In the genomic region with DNA sequence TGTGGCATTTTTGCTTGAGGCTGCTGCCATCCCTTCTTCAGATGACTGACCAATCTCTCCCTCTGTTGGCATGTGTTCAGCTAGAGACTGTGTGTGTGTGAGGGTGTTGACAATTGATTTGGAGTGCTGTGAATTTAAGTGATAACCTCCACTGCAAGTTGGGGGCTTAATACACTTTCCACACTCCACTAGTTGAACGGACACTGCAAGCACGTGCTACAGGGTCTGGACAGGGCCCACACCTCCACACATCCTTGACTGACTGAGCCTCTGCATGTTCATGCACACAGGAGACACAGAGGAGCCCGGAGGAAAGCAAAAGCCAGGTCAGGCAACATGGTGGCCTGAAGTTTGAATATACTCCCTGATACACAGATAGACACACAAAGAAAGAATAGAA, we compare ENCODE assay signal across 24 cellular contexts. TPM values are rescaled to one million over a fixed set of nuclear protein-coding genes. Genes with fewer than 3 reads are reported as not detected.
DNase-seq lines count a peak whose midpoint lies in the region; ATAC-seq, FAIRE-seq and TF ChIP-seq lines count a peak whose summit lies in the region.
"Had no signal": no experiment of that assay in that cellular context is flagged by ENCODE, and none has a peak within 500 bp of the region (broad histone marks: within the 10 kb centered on the region; RNA-seq: fewer than 3 reads in every experiment).

No MANE protein-coding gene starts in this region.

- no peak for TF ChIP-seq POLR2A in H1 (IDR thresholded peaks at IDR 0.05; ENCODE audit: control extremely low read depth in 1 of 2, low read depth in 2 of 2, low read length in 2 of 2)

- no peak overlapping the region for H3K4ac ChIP-seq in H9 (ENCODE audit: low read depth, low read length)
- no peak overlapping the region for H3K4ac ChIP-seq in H1 (replicated peaks; ENCODE audit: insufficient read length, low read depth, low read length)

- H3K4me2 ChIP-seq in H9 (ENCODE audit: insufficient read depth, insufficient read length, low read length) (no peak overlapping the region), H1 (ENCODE audit: insufficient read depth in 1 of 2, low read depth in 2 of 2, low read length in 2 of 2) (no peak overlapping the region)
- H3K4me2 ChIP-seq: BLaER1 had no signal

- H3K79me1 ChIP-seq in H9 (ENCODE audit: insufficient read depth, low read depth, low read length, poor library complexity, severe bottlenecking) (no peaks in the 10 kb centered on the region), H1 (ENCODE audit: low read depth, low read length) (no peaks in the 10 kb centered on the region)

- no peak for ATAC-seq in GM18498 (IDR thresholded peaks at IDR 0.05; ENCODE audit: unreplicated experiment)
- ATAC-seq: GM12878 had no signal

- H3K4me1 Mint-ChIP-seq in T-helper 1 cell treated with Interleukin-12 subunit alpha and Interleukin-12 subunit beta and Interleukin-4 antibody, amounts not matched to agents 30 μg/mL and 1 μg/mL, for 36 hours (ENCODE audit: low read depth) = peaks cover 30% of the 10 kb centered on the region
- H3K4me1 Mint-ChIP-seq in H9 = peaks cover 24 to 28% of the 10 kb centered on the region in 2 experiments

- H2BK120ac ChIP-seq in H9 (ENCODE audit: low read depth, low read length, poor library complexity, severe bottlenecking) (no peak overlapping the region), H1 (replicated peaks; ENCODE audit: low read depth, low read length) (no peak overlapping the region)

- H3K27me3 ChIP-seq in H9 (ENCODE audit: insufficient read depth, low read length) (no peaks in the 10 kb centered on the region), H1 (replicated peaks in 1 of 4; ENCODE audit: control insufficient read depth in 3 of 4, extremely low read depth in 1 of 4, insufficient read depth in 3 of 4, low read length in 3 of 4) (no peaks in the 10 kb centered on the region)
- H3K27me3 ChIP-seq: BLaER1 had no signal

- H2BK15ac ChIP-seq in H9 (ENCODE audit: low read depth, low read length) = no peak overlapping the region
- peak overlapping the region; percentile 55; the same call in 1 of the 2 replicates for H2BK15ac ChIP-seq in H1 (ENCODE audit: low read length)

- H4K5ac ChIP-seq in H9 (ENCODE audit: insufficient read length, low read depth, low read length) (no peak overlapping the region), H1 (ENCODE audit: insufficient read length, low read depth, low read length) (no peak overlapping the region)

- H3K9me3 ChIP-seq in H9 (ENCODE audit: control insufficient read depth, low read depth, low read length) = no peaks in the 10 kb centered on the region
- H3K9me3 ChIP-seq in H1 (ENCODE audit: insufficient read depth in 2 of 2, low read depth in 1 of 2, low read length in 1 of 2) = no peaks in the 10 kb centered on the region

- H3K4me1 ChIP-seq in H9 (ENCODE audit: insufficient read depth, low read length) (no peaks in the 10 kb centered on the region), H1 (replicated peaks in 1 of 4; ENCODE audit: control insufficient read depth in 3 of 4, insufficient read depth in 4 of 4, low read length in 3 of 4) (peaks cover 0 to 3% (median 0%) of the 10 kb centered on the region in 4 experiments; a peak in 2 of 7 replicates)

- peak overlapping the region; percentile 2 for H3K27ac Mint-ChIP-seq in T-helper 1 cell treated with Interleukin-12 subunit alpha and Interleukin-12 subunit beta and Interleukin-4 antibody, amounts not matched to agents 30 μg/mL and 1 μg/mL, for 36 hours
- H3K27ac Mint-ChIP-seq in H9 = peak overlapping the region in 2 of 3 experiments; percentile 6 to 68; a peak in 3 of 7 replicates

- no peak overlapping the region for H3K56ac ChIP-seq in H9 (ENCODE audit: insufficient read length, low read depth, low read length)
- H3K56ac ChIP-seq in H1 (replicated peaks; ENCODE audit: insufficient read length, low read depth, low read length) = no peak overlapping the region

- peaks cover 3% of the 10 kb centered on the region for H3K9me3 Mint-ChIP-seq in T-helper 1 cell treated with Interleukin-12 subunit alpha and Interleukin-12 subunit beta and Interleukin-4 antibody, amounts not matched to agents 30 μg/mL and 1 μg/mL, for 36 hours
- H3K9me3 Mint-ChIP-seq in H9 = peaks cover 0 to 3% of the 10 kb centered on the region in 2 experiments; a peak in 1 of 5 replicates

- no peak overlapping the region for H3K4me3 Mint-ChIP-seq in T-helper 1 cell treated with Interleukin-12 subunit alpha and Interleukin-12 subunit beta and Interleukin-4 antibody, amounts not matched to agents 30 μg/mL and 1 μg/mL, for 36 hours
- H3K4me3 Mint-ChIP-seq in H9 = no peak overlapping the region

- TF ChIP-seq EP300 in H1 (IDR thresholded peaks at IDR 0.05; ENCODE audit: borderline replicate concordance in 1 of 2, low read depth in 2 of 2, low read length in 2 of 2) = no peak

- POLR2A ChIA-PET in H1 (lab: Charles Lee; ENCODE audit: partially characterized antibody) = no interaction called here

- no peak overlapping the region for H2AK5ac ChIP-seq in H9 (ENCODE audit: insufficient read length, low read length)
- H2AK5ac ChIP-seq in H1 (ENCODE audit: low read depth, low read length) = no peak overlapping the region

- H3T11ph ChIP-seq in H9 (ENCODE audit: low read length) = no peak overlapping the region

- no peak overlapping the region for H2BK5ac ChIP-seq in H9 (ENCODE audit: insufficient read length, low read length)
- H2BK5ac ChIP-seq in H1 (ENCODE audit: low read depth, low read length) = no peak overlapping the region; the same call in 1 of the 2 replicates

- H2BK12ac ChIP-seq in H9 (ENCODE audit: insufficient read length, low read depth, low read length) (no peak overlapping the region), H1 (ENCODE audit: low read depth, low read length) (no peak overlapping the region)

- H3K23me2 ChIP-seq in H9 (ENCODE audit: insufficient read length, low read depth, low read length, poor library complexity, severe bottlenecking) (no peaks in the 10 kb centered on the region), H1 (ENCODE audit: low read depth, low read length) (no peaks in the 10 kb centered on the region)

- DNase-seq in T-helper 1 cell = no peak
- no peak for DNase-seq in H9
- DNase-seq in H1 (ENCODE audit: low read depth in 1 of 2, low spot score in 2 of 2) = no peak
- DNase-seq in myocyte (ENCODE audit: low read depth) = peak; percentile 13
- DNase-seq in activated T-cell treated with anti-CD3 and anti-CD28 coated beads for 4 hours = no peak
- DNase-seq in effector CD4-positive, alpha-beta T cell = no peak
- DNase-seq: ACHN; CD4-positive, alpha-beta memory T cell; DND-41; GM23248; MV-4-11; NCI-H1105 treated with DMSO at 0.1 percent for 48 hours; NCI-H2081; NCI-H2171; NCI-H446; NCI-H526; OCI-M1 had no signal

- H4K91ac ChIP-seq in H9 (ENCODE audit: insufficient read length, low read depth, low read length) (no peak overlapping the region), H1 (replicated peaks; ENCODE audit: insufficient read length, low read length) (no peak overlapping the region)

- CTCF ChIA-PET in H1 (lab: Charles Lee; ENCODE audit: partially characterized antibody) = interaction anchor here (0.7 to 1.5 kb wide), 3 partner anchors 17 to 253 kb away, joined by 3 to 5 read pairs (median 4); no protein-coding TSS in a partner anchor

- H3K9ac ChIP-seq in H9 (ENCODE audit: extremely low read depth, insufficient read length, low read length) (no peak overlapping the region), H1 (replicated peaks in 1 of 4; ENCODE audit: extremely low read depth in 1 of 4, low read depth in 3 of 4, low read length in 3 of 4) (no peak overlapping the region)
- H3K9ac ChIP-seq: BLaER1, GM23248 had no signal

- H2AFZ ChIP-seq in H9 (ENCODE audit: low read length) (no peak overlapping the region), H1 (ENCODE audit: low read length) (no peak overlapping the region)
- H2AFZ ChIP-seq: GM23248 had no signal

- H3K27me3 Mint-ChIP-seq in T-helper 1 cell treated with Interleukin-12 subunit alpha and Interleukin-12 subunit beta and Interleukin-4 antibody, amounts not matched to agents 30 μg/mL and 1 μg/mL, for 36 hours (ENCODE audit: low read depth) = peaks cover 5% of the 10 kb centered on the region
- no peaks in the 10 kb centered on the region for H3K27me3 Mint-ChIP-seq in H9 (ENCODE audit: low read depth)
- H3K27me3 Mint-ChIP-seq: CD4-positive, alpha-beta memory T cell; IgD-negative memory B cell had no signal

- WGBS in H9 (ENCODE audit: extremely low coverage, insufficient read length, low lambda C conversion rate) = no CpG with 5 or more reads among the region's 3 CpGs
- 100% methylated on average over 3 of the region's 3 CpGs; no CpG with 5 or more reads in 1 of the 2 experiments for WGBS in H1 (ENCODE audit: extremely low coverage in 1 of 2, insufficient coverage in 1 of 2, insufficient read length in 1 of 2, insufficient replicate concordance in 2 of 2, low coverage in 1 of 2, low lambda C conversion rate in 2 of 2, missing lambda C conversion rate in 1 of 2), 2 experiments

- H3K18ac ChIP-seq in H9 (ENCODE audit: insufficient read length, low read depth, low read length) (no peak overlapping the region), H1 (ENCODE audit: extremely low read depth, low read length) (no peak overlapping the region)

- H3K36me3 Mint-ChIP-seq in T-helper 1 cell treated with Interleukin-12 subunit alpha and Interleukin-12 subunit beta and Interleukin-4 antibody, amounts not matched to agents 30 μg/mL and 1 μg/mL, for 36 hours (ENCODE audit: low read depth) = peaks cover 13% of the 10 kb centered on the region
- H3K36me3 Mint-ChIP-seq in H9 (ENCODE audit: insufficient read depth in 1 of 3, low read depth in 3 of 3) = peaks cover 0 to 6% (median 5%) of the 10 kb centered on the region in 3 experiments; a peak in 4 of 7 replicates

- H4K8ac ChIP-seq in H9 (replicated peaks; ENCODE audit: insufficient read length, low read depth, low read length) = no peak overlapping the region
- no peak overlapping the region for H4K8ac ChIP-seq in H1 (ENCODE audit: extremely low read depth, insufficient read depth, low read length)

- H2BK20ac ChIP-seq in H9 (ENCODE audit: low read depth, low read length, poor library complexity, severe bottlenecking) = no peak overlapping the region
- no peak overlapping the region for H2BK20ac ChIP-seq in H1 (ENCODE audit: low read length)

- no peak overlapping the region for H3K14ac ChIP-seq in H9 (ENCODE audit: insufficient read depth, low read length)
- H3K14ac ChIP-seq in H1 (ENCODE audit: insufficient read length) = no peak overlapping the region

- no peak overlapping the region for H3K4me3 ChIP-seq in H1 (ENCODE audit: extremely low read depth in 1 of 4, insufficient read depth in 2 of 4, low read depth in 3 of 4, low read length in 4 of 4)
- H3K4me3 ChIP-seq: BLaER1, GM12878, GM23248 had no signal

- H3K27ac ChIP-seq in H9 (ENCODE audit: insufficient read length, low read depth, low read length) = no peak overlapping the region
- H3K27ac ChIP-seq in H1 (ENCODE audit: low read depth, low read length) = no peak overlapping the region
- H3K27ac ChIP-seq: 22Rv1, BLaER1, GM23248 had no signal

- H3K23ac ChIP-seq in H9 (ENCODE audit: insufficient read length, low read depth, low read length) (no peak overlapping the region), H1 (ENCODE audit: insufficient read length) (no peak overlapping the region)

- no peak for FAIRE-seq in H1 (lab: Jason Lieb, UNC)
- FAIRE-seq: GM12878, RCC 7860 had no signal

- no peaks in the 10 kb centered on the region for H4K20me1 ChIP-seq in H9 (ENCODE audit: control insufficient read depth, insufficient read depth, insufficient read length)
- no peaks in the 10 kb centered on the region for H4K20me1 ChIP-seq in H1 (replicated peaks in 1 of 2; ENCODE audit: control insufficient read depth in 1 of 2, insufficient read depth in 2 of 2, low read length in 2 of 2)

- TF ChIP-seq CTCF in H9 (conservative IDR thresholded peaks at IDR 0.05) = no peak
- TF ChIP-seq CTCF in H1 (IDR thresholded peaks at IDR 0.05; ENCODE audit: control extremely low read depth in 1 of 3, insufficient read depth in 1 of 3, low read depth in 1 of 3, low read length in 3 of 3) = no peak

- peaks cover 2% of the 10 kb centered on the region; the same call in 1 of the 2 replicates for H3K79me2 ChIP-seq in H9 (ENCODE audit: insufficient read depth, low read length)
- peaks cover 0 to 87% of the 10 kb centered on the region in 2 experiments; a peak in 2 of 4 replicates for H3K79me2 ChIP-seq in H1 (ENCODE audit: control insufficient read depth in 1 of 2, insufficient read depth in 2 of 2, low read length in 2 of 2)

- H3K36me3 ChIP-seq in H1 (ENCODE audit: control insufficient read depth in 2 of 4, insufficient read depth in 4 of 4, low read length in 3 of 4) = no peaks in the 10 kb centered on the region

- TF ChIP-seq RAD21 in H1 (IDR thresholded peaks at IDR 0.05 in 1 of 2, conservative IDR thresholded peaks at IDR 0.05 in 1 of 2; ENCODE audit: low read depth in 2 of 2, low read length in 2 of 2) = no peak

RNA-seq across cellular contexts. Expression of gene BRAF, which starts 51.3 kb away (rescaled TPM):
- 29.6 and 32.9 TPM in 2 replicates for total RNA-seq in H9 (2021)
- total RNA-seq in H1 (2021; fragmentation: NEBNext Ultra II Directional; extraction: Animal tissue kit (Norgen Biotek cat#: 25700)) = 30.2 and 32.6 TPM in 2 replicates
- polyA plus RNA-seq in H1 (2011; rRNA removed) = 7.7 and 11.4 TPM in 2 replicates
- 11.3 TPM for polyA plus RNA-seq in H1 (2011; cell fraction: cytosol; rRNA removed)
- 9.5 TPM for polyA plus RNA-seq in H1 (2011; cell fraction: nucleus; rRNA removed)
- polyA plus RNA-seq in H1 (2012, experiment 1 of 2) = 9.7 to 15.4 TPM (median 12.1 TPM) in 4 replicates
- polyA plus RNA-seq in H1 (2012, experiment 2 of 2) = 3.2 TPM
- 9.3 TPM for polyA plus RNA-seq in H1 (2013, experiment 1 of 2)
- polyA plus RNA-seq in H1 (2013, experiment 2 of 2) = 9.0 TPM
- 62.2 and 71.8 TPM in 2 replicates for polyA minus RNA-seq in H1 (2011; rRNA and poly(A)+ RNA removed)
- 24.0 TPM for polyA minus RNA-seq in H1 (2011; cell fraction: cytosol; rRNA and poly(A)+ RNA removed)
- 84.4 TPM for polyA minus RNA-seq in H1 (2011; cell fraction: nucleus; rRNA and poly(A)+ RNA removed)
- 16.8 and 18.1 TPM in 2 replicates for total RNA-seq in myocyte
- 8.4 TPM for polyA plus RNA-seq in myocyte (2012)
